Comparison of ENCODE assay signal across 1 cellular context in the genomic region with DNA sequence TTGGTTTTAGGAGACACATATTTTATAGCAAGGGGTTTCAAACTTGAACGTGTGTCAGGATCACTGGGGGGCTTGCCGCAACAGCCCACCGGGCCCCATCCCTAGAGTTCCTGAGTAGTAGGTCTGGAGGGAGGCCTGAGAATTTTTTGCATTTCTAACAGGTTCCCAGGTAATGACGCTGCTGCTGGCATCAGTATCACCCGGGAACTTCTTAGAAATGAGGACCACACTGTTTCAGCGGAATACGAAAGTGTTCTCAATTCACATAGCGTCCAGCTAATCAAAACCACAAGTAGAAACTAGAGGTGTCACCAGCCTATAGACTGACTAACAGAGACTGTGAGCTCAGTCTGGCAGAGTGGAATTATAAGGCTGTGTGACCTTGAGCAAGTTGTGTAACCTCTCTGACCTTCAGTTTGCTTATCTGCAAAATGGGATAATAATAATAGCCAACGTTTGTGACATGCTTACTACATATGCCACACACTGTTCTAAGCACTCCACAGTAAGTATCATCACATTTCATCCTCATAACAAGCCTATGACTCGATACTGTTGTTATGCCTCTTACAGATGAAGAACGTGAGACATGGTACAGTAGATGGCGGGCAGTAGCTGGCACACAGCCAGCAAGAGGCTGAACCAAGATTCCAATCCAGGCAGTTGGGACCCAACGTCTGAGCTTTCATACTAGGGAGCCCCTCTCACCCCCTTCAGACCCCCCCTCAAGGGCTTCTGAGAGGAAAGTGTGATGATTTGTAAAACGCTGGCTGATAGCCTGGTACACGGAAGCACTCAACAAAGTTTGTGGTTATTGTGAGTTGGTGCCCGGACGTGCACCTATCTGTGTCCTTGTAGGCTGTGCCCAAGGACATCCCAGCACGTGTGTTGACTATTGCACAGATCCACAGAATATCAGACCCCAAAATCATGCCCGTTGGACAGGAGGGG.
TF ChIP-seq lines count a peak whose summit lies in the region.

No MANE protein-coding gene starts in this region.

TF ChIP-seq in endothelial cell of umbilical vein, 7 proteins besides CTCF, POLR2A, EP300 and RAD21:
- no peak for TF ChIP-seq MAX (IDR thresholded peaks at IDR 0.05; ENCODE audit: insufficient read depth, insufficient read length)
- TF ChIP-seq FOS (IDR thresholded peaks at IDR 0.05; ENCODE audit: borderline replicate concordance, insufficient read depth, low read length): no peak
- TF ChIP-seq MYC (IDR thresholded peaks at IDR 0.05; ENCODE audit: low read depth, low read length): no peak
- no peak for TF ChIP-seq POLR2AphosphoS5 (IDR thresholded peaks at IDR 0.05; ENCODE audit: insufficient read depth, low read depth, low read length)
- no peak for TF ChIP-seq JUN (IDR thresholded peaks at IDR 0.05; ENCODE audit: borderline replicate concordance, insufficient read depth, insufficient read length, low read depth)
- TF ChIP-seq EZH2 (IDR thresholded peaks at IDR 0.05; ENCODE audit: borderline replicate concordance, low read depth, low read length, severe bottlenecking): no peak
- no peak for TF ChIP-seq GATA2 (IDR thresholded peaks at IDR 0.05; ENCODE audit: insufficient read depth, insufficient read length, low read depth, low read length)
